In genomic region chr1:175768610-175769009, GRCh38 we compare ENCODE assay signal across 11 cellular contexts. TPM values are rescaled to one million over a fixed set of nuclear protein-coding genes. Genes with fewer than 3 reads are reported as not detected.
"Had no signal": no experiment of that assay in that cellular context is flagged by ENCODE, and none has a peak within 500 bp of the region (broad histone marks: within the 10 kb centered on the region; RNA-seq: fewer than 3 reads in every experiment).

No MANE protein-coding gene starts in this region.

- H3K27ac ChIP-seq: GM23248, HL-60 had no signal

- DNase-seq: GM23248, GOT3, H7, HFFc6, IMR-90, KG1 had no signal

- H3K9me3 ChIP-seq: HAP-1 had no signal

- H3K4me3 ChIP-seq: GM23248, HAP-1 had no signal

- H3K36me3 ChIP-seq: HAP-1 had no signal

- ATAC-seq: HCT116 had no signal

- H2AFZ ChIP-seq: GM23248 had no signal

- H3K4me1 ChIP-seq: HAP-1 had no signal

- H3K9ac ChIP-seq: GM23248 had no signal

RNA-seq across cellular contexts. Expression of gene TNR, which starts 25.2 kb away (rescaled TPM):
- total RNA-seq: GM23248, H4, H7, HFFc6, HT1080, IMR-90 had no signal
- polyA plus RNA-seq: GM23248, IMR-90 had no signal
